9 cellular contexts compared by ENCODE assay signal in the genomic region with DNA sequence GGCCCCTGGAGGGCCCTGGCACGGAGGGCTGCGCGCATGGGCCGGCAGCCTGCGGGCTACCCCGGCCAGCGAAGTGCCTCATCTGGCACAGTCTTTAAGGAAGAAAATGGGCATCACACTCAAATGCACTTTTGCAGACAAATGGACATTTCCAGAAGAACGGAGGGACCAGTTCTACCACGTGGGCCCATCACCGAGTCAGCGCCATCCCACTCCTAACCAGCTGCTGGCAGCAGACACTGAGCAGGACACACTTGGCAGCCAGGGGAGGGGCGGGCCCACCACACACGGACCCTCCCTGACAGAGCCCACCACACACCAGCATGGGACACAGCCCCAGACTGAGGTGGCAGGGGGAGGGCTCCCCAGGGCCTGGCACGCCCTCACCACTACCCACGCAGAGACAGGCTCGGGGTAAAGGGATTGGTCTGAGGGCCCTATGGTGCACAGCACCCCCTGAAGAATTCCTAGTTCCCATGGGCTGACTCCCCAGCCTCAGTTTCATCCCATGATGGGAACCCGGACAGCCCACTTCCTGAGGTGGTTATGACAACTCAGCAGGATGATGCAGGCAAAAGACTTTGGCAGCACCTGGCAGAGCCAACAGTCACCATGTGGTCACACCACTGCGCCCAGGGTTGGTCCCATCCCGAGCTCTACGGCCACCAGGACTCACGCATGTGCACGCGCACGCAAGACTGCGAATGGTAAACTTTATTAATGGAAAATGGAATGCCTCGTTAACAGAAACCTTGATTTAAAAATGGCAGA. TPM values are rescaled to one million over a fixed set of nuclear protein-coding genes. Genes with fewer than 3 reads are reported as not detected.
DNase-seq lines count a peak whose midpoint lies in the region; ATAC-seq and TF ChIP-seq lines count a peak whose summit lies in the region.
"Had no signal": no experiment of that assay in that cellular context is flagged by ENCODE, and none has a peak within 500 bp of the region (broad histone marks: within the 10 kb centered on the region; RNA-seq: fewer than 3 reads in every experiment).

No MANE protein-coding gene starts in this region.

- H3K4me1 Mint-ChIP-seq in brain: peaks cover 29% of the 10 kb centered on the region

- DNase-seq in activated naive CD4-positive, alpha-beta T cell treated with anti-CD3 and anti-CD28 coated beads, Interleukin-2, amount 50 U/mL, for 72 hours (ENCODE audit: low spot score in 2 of 2): no peak
- DNase-seq in activated naive CD4-positive, alpha-beta T cell treated with Interleukin-2 at 50 U/mL for 16 hours: no peak
- DNase-seq in midbrain (lab: John Stamatoyannopoulos, UW) (peak; percentile 56), superior temporal gyrus (ENCODE audit: extremely low spot score) (peak; percentile 24), NCI-H1105 treated with DMSO at 0.1 percent for 48 hours (lab: John Stamatoyannopoulos, UW) (no peak), Kasumi-1 (lab: John Stamatoyannopoulos, UW) (no peak)
- DNase-seq: NCI-H2227 treated with DMSO at 0.1 percent for 48 hours had no signal

- peak overlapping the region; percentile 55 to 82 for H3K27ac Mint-ChIP-seq in activated naive CD4-positive, alpha-beta T cell treated with anti-CD3 and anti-CD28 coated beads, Interleukin-2, amount 50 U/mL, for 72 hours
- peak overlapping the region in 4 of 5 experiments; percentile 55 to 97 (median 88) for H3K27ac Mint-ChIP-seq in brain

- H3K4me3 Mint-ChIP-seq in brain: no peak overlapping the region

- peak; percentile 19 to 47 for ATAC-seq in activated naive CD4-positive, alpha-beta T cell treated with anti-CD3 and anti-CD28 coated beads, Interleukin-2, amount 50 U/mL, for 72 hours
- ATAC-seq in HG03460 (IDR thresholded peaks at IDR 0.05; ENCODE audit: unreplicated experiment): no peak

- no peaks in the 10 kb centered on the region for H3K27me3 Mint-ChIP-seq in brain

- no peak for TF ChIP-seq CTCF in brain (conservative IDR thresholded peaks at IDR 0.05)

- H3K36me3 Mint-ChIP-seq in activated naive CD4-positive, alpha-beta T cell treated with anti-CD3 and anti-CD28 coated beads, Interleukin-2, amount 50 U/mL, for 72 hours: no peaks in the 10 kb centered on the region
- peaks cover 44% of the 10 kb centered on the region for H3K36me3 Mint-ChIP-seq in brain

- H3K9me3 Mint-ChIP-seq in activated naive CD4-positive, alpha-beta T cell treated with anti-CD3 and anti-CD28 coated beads, Interleukin-2, amount 50 U/mL, for 72 hours: no peaks in the 10 kb centered on the region
- H3K9me3 Mint-ChIP-seq in brain: no peaks in the 10 kb centered on the region

RNA-seq across cellular contexts. Expression of a gene that starts 18.7 kb away (rescaled TPM):
- total RNA-seq in activated naive CD4-positive, alpha-beta T cell treated with anti-CD3 and anti-CD28 coated beads, Interleukin-2, amount 50 U/mL, for 72 hours: 1 to 10 TPM in 1 of 2 donors, under 1 TPM in 1; 0.82 to 1.7 TPM
- 1.7 TPM for polyA plus RNA-seq in brain (ENCODE audit: insufficient read depth, low read depth, low replicate concordance)

RNA-seq across cellular contexts. Expression of a gene that starts 36.1 kb away (rescaled TPM):
- 100 to 1,000 TPM; 107 to 233 TPM for total RNA-seq in activated naive CD4-positive, alpha-beta T cell treated with anti-CD3 and anti-CD28 coated beads, Interleukin-2, amount 50 U/mL, for 72 hours
- 40.9 TPM for polyA plus RNA-seq in brain (ENCODE audit: insufficient read depth, low read depth, low replicate concordance)

RNA-seq across cellular contexts. Expression of a gene that starts 36.4 kb away (rescaled TPM):
- 100 to 1,000 TPM; 127 to 154 TPM for total RNA-seq in activated naive CD4-positive, alpha-beta T cell treated with anti-CD3 and anti-CD28 coated beads, Interleukin-2, amount 50 U/mL, for 72 hours
- polyA plus RNA-seq in brain (ENCODE audit: insufficient read depth, low read depth, low replicate concordance): 125 TPM

Comparison
In these comparisons a context has a peak if more than half of its experiments do, and no peak if none do; other contexts are left out.
1. DNase-seq: peak in midbrain (single experiment) and superior temporal gyrus (single experiment); none in activated naive CD4-positive, alpha-beta T cell treated with anti-CD3 and anti-CD28 coated beads, Interleukin-2, amount 50 U/mL, for 72 hours (0 of 2), activated naive CD4-positive, alpha-beta T cell treated with Interleukin-2 at 50 U/mL for 16 hours (single experiment), NCI-H1105 treated with DMSO at 0.1 percent for 48 hours (single experiment) and Kasumi-1 (0 of 2).